In genomic region chr19:35644206-35644986, GRCh38 we compare ENCODE assay signal across 1 cellular context.
TF ChIP-seq lines count a peak whose summit lies in the region.

No MANE protein-coding gene starts in this region.

TF ChIP-seq in K562, 482 proteins besides CTCF, POLR2A, EP300 and RAD21 (continued from another document and continues in another):
- TF ChIP-seq REST (CRISPR knock-in tag; IDR thresholded peaks at IDR 0.05; ENCODE audit: low read depth) (0 out of 2 replicates have a peak, but pooled peaks have one; percentile 15), RFX1 (IDR thresholded peaks at IDR 0.05) (no peak), PML (IDR thresholded peaks at IDR 0.05; ENCODE audit: low read length) (no peak; the same call in 1 of the 2 replicates), PHF8 (IDR thresholded peaks at IDR 0.05; ENCODE audit: borderline replicate concordance, low read length) (peak; percentile 66; the same call in 1 of the 2 replicates), TBP (optimal IDR thresholded peaks at IDR 0.05; ENCODE audit: low read depth, low read length) (peak; percentile 8), KDM2B (CRISPR knock-in tag; IDR thresholded peaks at IDR 0.05) (peak; percentile 8; the same call in 1 of the 2 replicates), HDAC1 (IDR thresholded peaks at IDR 0.05) (peak in 1 of 2 experiments; percentile 54; a peak in 1 of 4 replicates), POLR2AphosphoS5 (IDR thresholded peaks at IDR 0.05; ENCODE audit: control insufficient read depth, insufficient read depth, low read depth, low read length) (peak; percentile 43; the same call in 1 of the 2 replicates), DACH1 (IDR thresholded peaks at IDR 0.05; ENCODE audit: partially characterized antibody) (no peak), ESRRB (CRISPR knock-in tag; IDR thresholded peaks at IDR 0.05; ENCODE audit: borderline replicate concordance) (no peak), HINFP (tag; conservative IDR thresholded peaks at IDR 0.05; ENCODE audit: low read depth) (no peak), TAF1 (IDR thresholded peaks at IDR 0.05; ENCODE audit: control insufficient read depth, extremely low read depth, insufficient read depth, low read length, severe bottlenecking) (peak; percentile 60), CHCHD3 (CRISPR knock-in tag; IDR thresholded peaks at IDR 0.05) (no peak), L3MBTL2 (IDR thresholded peaks at IDR 0.05) (peak; percentile 73; the same call in 1 of the 2 replicates), ZNF239 (CRISPR knock-in tag; IDR thresholded peaks at IDR 0.05) (no peak), VEZF1 (CRISPR knock-in tag; IDR thresholded peaks at IDR 0.05) (peak; percentile 72), SAP30 (IDR thresholded peaks at IDR 0.05; ENCODE audit: borderline replicate concordance, insufficient read depth, low read depth, low read length, poor library complexity, severe bottlenecking) (peak; percentile 70), MXI1 (IDR thresholded peaks at IDR 0.05; ENCODE audit: low read depth, low read length) (0 out of 2 replicates have a peak, but pooled peaks have one; percentile 13), GTF3C2 (IDR thresholded peaks at IDR 0.05; ENCODE audit: borderline replicate concordance, extremely low read depth, insufficient read length) (no peak), GABPA (tag; conservative IDR thresholded peaks at IDR 0.05; ENCODE audit: low read depth) (no peak), RB1 (IDR thresholded peaks at IDR 0.05; ENCODE audit: low read depth) (peak; percentile 28; the same call in 1 of the 2 replicates), ZBTB7A (IDR thresholded peaks at IDR 0.05; ENCODE audit: borderline replicate concordance, control insufficient read depth, low read depth, low read length) (peak; percentile 68; the same call in 1 of the 2 replicates), CXXC5 (CRISPR knock-in tag; IDR thresholded peaks at IDR 0.05) (peak; percentile 43), ZNF584 (CRISPR knock-in tag; IDR thresholded peaks at IDR 0.05; ENCODE audit: low read depth) (no peak), TAF15 (IDR thresholded peaks at IDR 0.05; ENCODE audit: low read depth, low read length) (no peak), MCM3 (IDR thresholded peaks at IDR 0.05) (no peak), LEF1 (IDR thresholded peaks at IDR 0.05) (no peak), HDAC2 (IDR thresholded peaks at IDR 0.05) (no peak), HMBOX1 (IDR thresholded peaks at IDR 0.05) (0 out of 2 replicates have a peak, but pooled peaks have one; percentile 52), ESRRA (IDR thresholded peaks at IDR 0.05; ENCODE audit: borderline replicate concordance, low read depth) (no peak)
- TF ChIP-seq, protein P1, sequence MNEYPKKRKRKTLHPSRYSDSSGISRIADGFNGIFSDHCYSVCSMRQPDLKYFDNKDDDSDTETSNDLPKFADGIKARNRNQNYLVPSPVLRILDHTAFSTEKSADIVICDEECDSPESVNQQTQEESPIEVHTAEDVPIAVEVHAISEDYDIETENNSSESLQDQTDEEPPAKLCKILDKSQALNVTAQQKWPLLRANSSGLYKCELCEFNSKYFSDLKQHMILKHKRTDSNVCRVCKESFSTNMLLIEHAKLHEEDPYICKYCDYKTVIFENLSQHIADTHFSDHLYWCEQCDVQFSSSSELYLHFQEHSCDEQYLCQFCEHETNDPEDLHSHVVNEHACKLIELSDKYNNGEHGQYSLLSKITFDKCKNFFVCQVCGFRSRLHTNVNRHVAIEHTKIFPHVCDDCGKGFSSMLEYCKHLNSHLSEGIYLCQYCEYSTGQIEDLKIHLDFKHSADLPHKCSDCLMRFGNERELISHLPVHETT (CRISPR knock-in tag; conservative IDR thresholded peaks at IDR 0.05 in 1 of 2, IDR thresholded peaks at IDR 0.05 in 1 of 2): no peak
- TF ChIP-seq, protein P2, sequence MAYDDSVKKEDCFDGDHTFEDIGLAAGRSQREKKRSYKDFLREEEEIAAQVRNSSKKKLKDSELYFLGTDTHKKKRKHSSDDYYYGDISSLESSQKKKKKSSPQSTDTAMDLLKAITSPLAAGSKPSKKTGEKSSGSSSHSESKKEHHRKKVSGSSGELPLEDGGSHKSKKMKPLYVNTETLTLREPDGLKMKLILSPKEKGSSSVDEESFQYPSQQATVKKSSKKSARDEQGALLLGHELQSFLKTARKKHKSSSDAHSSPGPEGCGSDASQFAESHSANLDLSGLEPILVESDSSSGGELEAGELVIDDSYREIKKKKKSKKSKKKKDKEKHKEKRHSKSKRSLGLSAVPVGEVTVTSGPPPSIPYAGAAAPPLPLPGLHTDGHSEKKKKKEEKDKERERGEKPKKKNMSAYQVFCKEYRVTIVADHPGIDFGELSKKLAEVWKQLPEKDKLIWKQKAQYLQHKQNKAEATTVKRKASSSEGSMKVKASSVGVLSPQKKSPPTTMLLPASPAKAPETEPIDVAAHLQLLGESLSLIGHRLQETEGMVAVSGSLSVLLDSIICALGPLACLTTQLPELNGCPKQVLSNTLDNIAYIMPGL (CRISPR knock-in tag; IDR thresholded peaks at IDR 0.05): no peak
- TF ChIP-seq, protein P3, sequence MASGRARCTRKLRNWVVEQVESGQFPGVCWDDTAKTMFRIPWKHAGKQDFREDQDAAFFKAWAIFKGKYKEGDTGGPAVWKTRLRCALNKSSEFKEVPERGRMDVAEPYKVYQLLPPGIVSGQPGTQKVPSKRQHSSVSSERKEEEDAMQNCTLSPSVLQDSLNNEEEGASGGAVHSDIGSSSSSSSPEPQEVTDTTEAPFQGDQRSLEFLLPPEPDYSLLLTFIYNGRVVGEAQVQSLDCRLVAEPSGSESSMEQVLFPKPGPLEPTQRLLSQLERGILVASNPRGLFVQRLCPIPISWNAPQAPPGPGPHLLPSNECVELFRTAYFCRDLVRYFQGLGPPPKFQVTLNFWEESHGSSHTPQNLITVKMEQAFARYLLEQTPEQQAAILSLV (tag; IDR thresholded peaks at IDR 0.05): no peak
- TF ChIP-seq, protein P4, sequence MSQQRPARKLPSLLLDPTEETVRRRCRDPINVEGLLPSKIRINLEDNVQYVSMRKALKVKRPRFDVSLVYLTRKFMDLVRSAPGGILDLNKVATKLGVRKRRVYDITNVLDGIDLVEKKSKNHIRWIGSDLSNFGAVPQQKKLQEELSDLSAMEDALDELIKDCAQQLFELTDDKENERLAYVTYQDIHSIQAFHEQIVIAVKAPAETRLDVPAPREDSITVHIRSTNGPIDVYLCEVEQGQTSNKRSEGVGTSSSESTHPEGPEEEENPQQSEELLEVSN (IDR thresholded peaks at IDR 0.05; ENCODE audit: borderline replicate concordance in 1 of 2, extremely low read depth in 1 of 2, insufficient read depth in 1 of 2, insufficient read length in 1 of 2, low read depth in 1 of 2, low read length in 1 of 2, poor library complexity in 1 of 2, severe bottlenecking in 1 of 2): peak in 1 of 2 experiments; percentile 61
- TF ChIP-seq, protein P5, sequence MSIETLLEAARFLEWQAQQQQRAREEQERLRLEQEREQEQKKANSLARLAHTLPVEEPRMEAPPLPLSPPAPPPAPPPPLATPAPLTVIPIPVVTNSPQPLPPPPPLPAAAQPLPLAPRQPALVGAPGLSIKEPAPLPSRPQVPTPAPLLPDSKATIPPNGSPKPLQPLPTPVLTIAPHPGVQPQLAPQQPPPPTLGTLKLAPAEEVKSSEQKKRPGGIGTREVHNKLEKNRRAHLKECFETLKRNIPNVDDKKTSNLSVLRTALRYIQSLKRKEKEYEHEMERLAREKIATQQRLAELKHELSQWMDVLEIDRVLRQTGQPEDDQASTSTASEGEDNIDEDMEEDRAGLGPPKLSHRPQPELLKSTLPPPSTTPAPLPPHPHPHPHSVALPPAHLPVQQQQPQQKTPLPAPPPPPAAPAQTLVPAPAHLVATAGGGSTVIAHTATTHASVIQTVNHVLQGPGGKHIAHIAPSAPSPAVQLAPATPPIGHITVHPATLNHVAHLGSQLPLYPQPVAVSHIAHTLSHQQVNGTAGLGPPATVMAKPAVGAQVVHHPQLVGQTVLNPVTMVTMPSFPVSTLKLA (conservative IDR thresholded peaks at IDR 0.05): peak; percentile 53 to 62
- TF ChIP-seq, protein P6, sequence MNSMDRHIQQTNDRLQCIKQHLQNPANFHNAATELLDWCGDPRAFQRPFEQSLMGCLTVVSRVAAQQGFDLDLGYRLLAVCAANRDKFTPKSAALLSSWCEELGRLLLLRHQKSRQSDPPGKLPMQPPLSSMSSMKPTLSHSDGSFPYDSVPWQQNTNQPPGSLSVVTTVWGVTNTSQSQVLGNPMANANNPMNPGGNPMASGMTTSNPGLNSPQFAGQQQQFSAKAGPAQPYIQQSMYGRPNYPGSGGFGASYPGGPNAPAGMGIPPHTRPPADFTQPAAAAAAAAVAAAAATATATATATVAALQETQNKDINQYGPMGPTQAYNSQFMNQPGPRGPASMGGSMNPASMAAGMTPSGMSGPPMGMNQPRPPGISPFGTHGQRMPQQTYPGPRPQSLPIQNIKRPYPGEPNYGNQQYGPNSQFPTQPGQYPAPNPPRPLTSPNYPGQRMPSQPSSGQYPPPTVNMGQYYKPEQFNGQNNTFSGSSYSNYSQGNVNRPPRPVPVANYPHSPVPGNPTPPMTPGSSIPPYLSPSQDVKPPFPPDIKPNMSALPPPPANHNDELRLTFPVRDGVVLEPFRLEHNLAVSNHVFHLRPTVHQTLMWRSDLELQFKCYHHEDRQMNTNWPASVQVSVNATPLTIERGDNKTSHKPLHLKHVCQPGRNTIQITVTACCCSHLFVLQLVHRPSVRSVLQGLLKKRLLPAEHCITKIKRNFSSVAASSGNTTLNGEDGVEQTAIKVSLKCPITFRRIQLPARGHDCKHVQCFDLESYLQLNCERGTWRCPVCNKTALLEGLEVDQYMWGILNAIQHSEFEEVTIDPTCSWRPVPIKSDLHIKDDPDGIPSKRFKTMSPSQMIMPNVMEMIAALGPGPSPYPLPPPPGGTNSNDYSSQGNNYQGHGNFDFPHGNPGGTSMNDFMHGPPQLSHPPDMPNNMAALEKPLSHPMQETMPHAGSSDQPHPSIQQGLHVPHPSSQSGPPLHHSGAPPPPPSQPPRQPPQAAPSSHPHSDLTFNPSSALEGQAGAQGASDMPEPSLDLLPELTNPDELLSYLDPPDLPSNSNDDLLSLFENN (IDR thresholded peaks at IDR 0.05; ENCODE audit: low read depth in 2 of 2, low read length in 2 of 2): no peak
